20 cellular contexts compared by ENCODE assay signal in genomic region chr5:73027361-73027760, GRCh38.
DNase-seq lines count a peak whose midpoint lies in the region; ATAC-seq and TF ChIP-seq lines count a peak whose summit lies in the region.
"Had no signal": no experiment of that assay in that cellular context is flagged by ENCODE, and none has a peak within 500 bp of the region (broad histone marks: within the 10 kb centered on the region; RNA-seq: fewer than 3 reads in every experiment).

No MANE protein-coding gene starts in this region.

- peaks cover 0 to 27% of the 10 kb centered on the region in 2 experiments for H3K36me3 ChIP-seq in SK-N-SH (replicated peaks in 1 of 2; ENCODE audit: control insufficient read depth in 1 of 2, insufficient read depth in 2 of 2, low read length in 1 of 2)
- no peaks in the 10 kb centered on the region for H3K36me3 ChIP-seq in PC-3 (ENCODE audit: low read depth, low read length)
- no peaks in the 10 kb centered on the region for H3K36me3 ChIP-seq in smooth muscle cell (ENCODE audit: low read depth)
- peaks cover 9% of the 10 kb centered on the region for H3K36me3 ChIP-seq in WERI-Rb-1

- DNase-seq in SK-N-SH = no peak
- DNase-seq in PC-3 = peak; percentile 8
- no peak for DNase-seq in fibroblast of mammary gland (ENCODE audit: low read depth)
- no peak for DNase-seq in smooth muscle cell (lab: John Stamatoyannopoulos, UW; ENCODE audit: unreplicated experiment)
- DNase-seq in superior temporal gyrus (ENCODE audit: extremely low spot score) = no peak
- no peak for DNase-seq in NCI-H526 (lab: John Stamatoyannopoulos, UW)
- DNase-seq in WERI-Rb-1 = no peak
- DNase-seq: activated naive CD4-positive, alpha-beta T cell treated with anti-CD3 and anti-CD28 coated beads, Interleukin-2, amount 50 U/mL, for 16 hours; activated T-cell treated with anti-CD3 and anti-CD28 coated beads, Interleukin-2, amount 50 U/mL, for 72 hours; aorta; CD4-positive, alpha-beta memory T cell; DND-41; kidney glomerular epithelial cell; mammary epithelial cell; NCI-H1417; NCI-H748 treated with DMSO at 0.1 percent for 48 hours; small intestine; stimulated activated CD4-positive, alpha-beta T cell treated with anti-CD3 and anti-CD28 coated beads, Interleukin-4, amount 100 ng/mL, for 4 hours had no signal

- 91% methylated on average over 2 of the region's 2 CpGs for WGBS in SK-N-SH (ENCODE audit: low lambda C conversion rate)
- WGBS in smooth muscle cell (ENCODE audit: low lambda C conversion rate) = 86% methylated on average over 2 of the region's 2 CpGs

- no peak for ATAC-seq in SK-N-SH treated with all-trans-retinoic acid at 6 μM for 48 hours
- ATAC-seq in PC-3 = no peak
- ATAC-seq: A549; activated T-cell treated with anti-CD3 and anti-CD28 coated beads, Interleukin-2, amount 50 U/mL, for 72 hours had no signal

- POLR2A ChIA-PET in SK-N-SH (lab: Yijun Ruan, JAX) (no interaction called here), PC-3 (lab: Charles Lee; ENCODE audit: unreplicated experiment) (no interaction called here)

- TF ChIP-seq EP300 in SK-N-SH (IDR thresholded peaks at IDR 0.05; ENCODE audit: borderline replicate concordance in 1 of 2, low read depth in 1 of 2, low read length in 1 of 2) = no peak

- CTCF ChIA-PET in SK-N-SH (lab: Yijun Ruan, JAX) = no interaction called here
- CTCF ChIA-PET in PC-3 (lab: Charles Lee) = no interaction called here

- intact Hi-C loops in PC-3 (cut with micrococcal nuclease) = no loop called here

- H3K27me3 ChIP-seq in SK-N-SH (ENCODE audit: insufficient read depth) (no peaks in the 10 kb centered on the region), PC-3 (ENCODE audit: low read length) (no peaks in the 10 kb centered on the region), smooth muscle cell (ENCODE audit: low read depth) (no peaks in the 10 kb centered on the region), WERI-Rb-1 (ENCODE audit: insufficient read depth, low read depth, severe bottlenecking) (no peaks in the 10 kb centered on the region)

- H3K4me2 ChIP-seq in SK-N-SH (no peak overlapping the region), PC-3 (ENCODE audit: low read length) (no peak overlapping the region), smooth muscle cell (no peak overlapping the region)
- H3K4me2 ChIP-seq: A549 had no signal

- H3K27ac ChIP-seq in SK-N-SH (ENCODE audit: low read depth in 2 of 2, low read length in 1 of 2) (no peak overlapping the region), PC-3 (ENCODE audit: low read length) (no peak overlapping the region), smooth muscle cell (ENCODE audit: low read depth) (no peak overlapping the region), WERI-Rb-1 (no peak overlapping the region)
- H3K27ac ChIP-seq: A549 had no signal

- H3K79me2 ChIP-seq in SK-N-SH (ENCODE audit: insufficient read depth) (no peaks in the 10 kb centered on the region), PC-3 (ENCODE audit: low read length) (no peaks in the 10 kb centered on the region), smooth muscle cell (ENCODE audit: low read depth) (no peaks in the 10 kb centered on the region)

- H2AFZ ChIP-seq in SK-N-SH (ENCODE audit: low read depth) (no peak overlapping the region), PC-3 (ENCODE audit: low read length) (no peak overlapping the region), smooth muscle cell (ENCODE audit: low read depth) (no peak overlapping the region)

- TF ChIP-seq CTCF in SK-N-SH (IDR thresholded peaks at IDR 0.05) (peak; percentile 42), PC-3 (conservative IDR thresholded peaks at IDR 0.05; ENCODE audit: low read depth, low read length) (0 out of 2 replicates have a peak, but pooled peaks have one; percentile 27), fibroblast of mammary gland (conservative IDR thresholded peaks at IDR 0.05; ENCODE audit: control insufficient read depth, insufficient read depth, low read depth, low read length) (peak; percentile 12), smooth muscle cell (IDR thresholded peaks at IDR 0.05; ENCODE audit: borderline replicate concordance, insufficient read depth, poor library complexity, severe bottlenecking) (peak; percentile 6), WERI-Rb-1 (IDR thresholded peaks at IDR 0.05; ENCODE audit: low read depth, low read length) (no peak)

- H3F3A ChIP-seq in SK-N-SH (replicated peaks; ENCODE audit: insufficient read depth) (peaks cover 40% of the 10 kb centered on the region), PC-3 (ENCODE audit: low read length, unreplicated experiment) (no peaks in the 10 kb centered on the region), smooth muscle cell (ENCODE audit: low read depth) (no peaks in the 10 kb centered on the region)

- H4K20me1 ChIP-seq in SK-N-SH (ENCODE audit: insufficient read depth) (no peaks in the 10 kb centered on the region), PC-3 (ENCODE audit: low read length) (no peaks in the 10 kb centered on the region), smooth muscle cell (ENCODE audit: low read depth) (no peaks in the 10 kb centered on the region)

- no TSS peak for BruUV-seq in PC-3 (replicated peaks; lab: Mats Ljungman, UMichigan)

- no peaks in the 10 kb centered on the region for H3K9me2 ChIP-seq in SK-N-SH
- H3K9me2 ChIP-seq in PC-3 (replicated peaks; ENCODE audit: low read length) = no peaks in the 10 kb centered on the region

- no peak overlapping the region for H3K9ac ChIP-seq in SK-N-SH
- H3K9ac ChIP-seq in PC-3 (ENCODE audit: low read length) = no peak overlapping the region
- H3K9ac ChIP-seq in smooth muscle cell (ENCODE audit: low read depth) = no peak overlapping the region

- H3K4me1 ChIP-seq in SK-N-SH (ENCODE audit: control insufficient read depth in 1 of 2, insufficient read depth in 2 of 2, low read depth in 1 of 2, low read length in 1 of 2) = peaks cover 3 to 18% of the 10 kb centered on the region in 2 experiments
- H3K4me1 ChIP-seq in PC-3 (ENCODE audit: insufficient read depth, low read length) = peaks cover 21% of the 10 kb centered on the region
- peaks cover 12% of the 10 kb centered on the region for H3K4me1 ChIP-seq in smooth muscle cell (ENCODE audit: low read depth)

- no peak overlapping the region for H3K4me3 ChIP-seq in SK-N-SH (ENCODE audit: low read depth in 2 of 2, low read length in 1 of 2)
- H3K4me3 ChIP-seq in PC-3 (ENCODE audit: low read length) = no peak overlapping the region
- no peak overlapping the region for H3K4me3 ChIP-seq in fibroblast of mammary gland (ENCODE audit: control insufficient read depth, low read depth, low read length)
- no peak overlapping the region for H3K4me3 ChIP-seq in smooth muscle cell
- H3K4me3 ChIP-seq in WERI-Rb-1 (ENCODE audit: low read depth, low read length) = no peak overlapping the region
- H3K4me3 ChIP-seq: A549 had no signal

- TF ChIP-seq RAD21 in SK-N-SH (IDR thresholded peaks at IDR 0.05; ENCODE audit: low read length) = no peak

- no peaks in the 10 kb centered on the region for H3K9me3 ChIP-seq in SK-N-SH
- H3K9me3 ChIP-seq in PC-3 (ENCODE audit: low read length) = no peaks in the 10 kb centered on the region
- H3K9me3 ChIP-seq in smooth muscle cell (replicated peaks; ENCODE audit: low read depth) = no peaks in the 10 kb centered on the region
- H3K9me3 ChIP-seq in WERI-Rb-1 (ENCODE audit: severe bottlenecking) = no peaks in the 10 kb centered on the region
- H3K9me3 ChIP-seq: A549 had no signal

TF ChIP-seq in SK-N-SH, 30 proteins besides CTCF, POLR2A, EP300 and RAD21 (continues in another document):
- TF ChIP-seq JUND (IDR thresholded peaks at IDR 0.05) = no peak
- no peak for TF ChIP-seq FOXJ3 (CRISPR knock-in tag; IDR thresholded peaks at IDR 0.05)
- no peak for TF ChIP-seq RXRA (IDR thresholded peaks at IDR 0.05; ENCODE audit: borderline replicate concordance, low read depth)
- no peak for TF ChIP-seq ZBTB33 (IDR thresholded peaks at IDR 0.05; ENCODE audit: borderline replicate concordance, low read depth)
- no peak for TF ChIP-seq TAF1 (IDR thresholded peaks at IDR 0.05; ENCODE audit: borderline replicate concordance, low read depth, low read length)

TF ChIP-seq in SK-N-SH treated with all-trans-retinoic acid at 6 μM for 48 hours, 23 proteins besides CTCF, POLR2A, EP300 and RAD21:
- TF ChIP-seq POU6F1 (CRISPR knock-in tag; IDR thresholded peaks at IDR 0.05; ENCODE audit: borderline replicate concordance, low read depth) = no peak
- no peak for TF ChIP-seq CSRNP3 (CRISPR knock-in tag; IDR thresholded peaks at IDR 0.05)
- no peak for TF ChIP-seq ZC3H10 (CRISPR knock-in tag; IDR thresholded peaks at IDR 0.05)
- TF ChIP-seq ARNTL (CRISPR knock-in tag; IDR thresholded peaks at IDR 0.05; ENCODE audit: borderline replicate concordance, low read depth) = no peak
- TF ChIP-seq SNAI2 (CRISPR knock-in tag; IDR thresholded peaks at IDR 0.05) = no peak
- TF ChIP-seq ZNF70 (CRISPR knock-in tag; IDR thresholded peaks at IDR 0.05) = no peak
- no peak for TF ChIP-seq ZFP30 (CRISPR knock-in tag; IDR thresholded peaks at IDR 0.05)
